In genomic region chr14:24692382-24693352, GRCh38 we compare ENCODE assay signal across 15 cellular contexts. TPM values are rescaled to one million over a fixed set of nuclear protein-coding genes. Genes with fewer than 3 reads are reported as not detected.
DNase-seq lines count a peak whose midpoint lies in the region; ATAC-seq, FAIRE-seq and TF ChIP-seq lines count a peak whose summit lies in the region.
"Had no signal": no experiment of that assay in that cellular context is flagged by ENCODE, and none has a peak within 500 bp of the region (broad histone marks: within the 10 kb centered on the region; RNA-seq: fewer than 3 reads in every experiment).

No MANE protein-coding gene starts in this region.

- peak overlapping the region; percentile 59 for H3K4me3 Mint-ChIP-seq in central memory CD8-positive, alpha-beta T cell
- H3K4me3 Mint-ChIP-seq in stimulated activated naive CD8-positive, alpha-beta T cell treated with anti-CD3 and anti-CD28 coated beads, Interleukin-15, amount 100 ng/mL, for 72 hours: peak overlapping the region; percentile 64 to 76

- intact Hi-C loops in right lobe of liver (cut with DNase I): no loop called here
- intact Hi-C loops in HepG2 (cut with micrococcal nuclease; ENCODE audit: unreplicated experiment): no loop called here

- 46% methylated on average over 7 of the region's 11 CpGs for WGBS in right lobe of liver (ENCODE audit: insufficient coverage, low coverage, low lambda C conversion rate, missing lambda C conversion rate)
- WGBS in HepG2 (ENCODE audit: low lambda C conversion rate): 44% methylated on average over 11 of the region's 11 CpGs

- DNase-seq in right lobe of liver (no peak), HepG2 (ENCODE audit: low spot score) (no peak), SW 1271 (lab: John Stamatoyannopoulos, UW) (no peak), GM03348 (ENCODE audit: low spot score) (no peak)
- DNase-seq in activated CD4-positive, alpha-beta T cell treated with anti-CD3 and anti-CD28 coated beads, Interleukin-2, amount 50 U/mL, for 4 hours: peak; percentile 12 to 14
- peak in 1 of 2 donors; percentile 64 for DNase-seq in central memory CD8-positive, alpha-beta T cell (ENCODE audit: low spot score in 2 of 2)
- peak; percentile 46 to 66 for DNase-seq in stimulated activated naive CD8-positive, alpha-beta T cell treated with anti-CD3 and anti-CD28 coated beads, Interleukin-15, amount 100 ng/mL, for 72 hours
- DNase-seq: dorsolateral prefrontal cortex, glutamatergic neuron, NCI-H2029, right cardiac atrium, stomach had no signal

- H3K9me3 Mint-ChIP-seq in central memory CD8-positive, alpha-beta T cell: no peaks in the 10 kb centered on the region
- no peaks in the 10 kb centered on the region for H3K9me3 Mint-ChIP-seq in stimulated activated naive CD8-positive, alpha-beta T cell treated with anti-CD3 and anti-CD28 coated beads, Interleukin-15, amount 100 ng/mL, for 72 hours

- H3K27ac ChIP-seq in right lobe of liver (no peak overlapping the region), HepG2 (ENCODE audit: extremely low read length, insufficient read depth, low read length) (no peak overlapping the region)
- H3K27ac ChIP-seq: dorsolateral prefrontal cortex, SJSA1, stomach had no signal

- no peak overlapping the region for H2AFZ ChIP-seq in HepG2 (ENCODE audit: low read length)

- H3K27ac Mint-ChIP-seq in central memory CD8-positive, alpha-beta T cell (ENCODE audit: low read depth): peak overlapping the region; percentile 26
- H3K27ac Mint-ChIP-seq in stimulated activated naive CD8-positive, alpha-beta T cell treated with anti-CD3 and anti-CD28 coated beads, Interleukin-15, amount 100 ng/mL, for 72 hours: peak overlapping the region; percentile 84 to 88

- TF ChIP-seq EP300 in HepG2 (IDR thresholded peaks at IDR 0.05; ENCODE audit: low read depth in 2 of 2, low read length in 2 of 2) (no peak), HepG2 (CRISPR knock-in tag; IDR thresholded peaks at IDR 0.05; ENCODE audit: borderline replicate concordance) (no peak)

- H3K27me3 Mint-ChIP-seq in central memory CD8-positive, alpha-beta T cell: no peaks in the 10 kb centered on the region
- H3K27me3 Mint-ChIP-seq in stimulated activated naive CD8-positive, alpha-beta T cell treated with anti-CD3 and anti-CD28 coated beads, Interleukin-15, amount 100 ng/mL, for 72 hours: no peaks in the 10 kb centered on the region

- H3K36me3 Mint-ChIP-seq in central memory CD8-positive, alpha-beta T cell (ENCODE audit: insufficient read depth): peaks cover 6% of the 10 kb centered on the region

- BruUV-seq in HepG2 (replicated peaks; lab: Mats Ljungman, UMichigan): no TSS peak

- no peak for TF ChIP-seq POLR2A in right lobe of liver (IDR thresholded peaks at IDR 0.05)
- TF ChIP-seq POLR2A in HepG2 (IDR thresholded peaks at IDR 0.05; ENCODE audit: insufficient read depth in 1 of 2, low read depth in 2 of 2, low read length in 2 of 2): no peak

- H3K4me2 ChIP-seq in HepG2 (ENCODE audit: low read depth, low read length): no peak overlapping the region

- CTCF ChIA-PET in HepG2 (lab: Yijun Ruan, JAX; ENCODE audit: low intra/inter-chr PET ratio, low total read pairs): no interaction called here

- POLR2A ChIA-PET in HepG2 (lab: Yijun Ruan, JAX): no interaction called here

- H3K4me1 Mint-ChIP-seq in central memory CD8-positive, alpha-beta T cell: peaks cover 28% of the 10 kb centered on the region
- H3K4me1 Mint-ChIP-seq in stimulated activated naive CD8-positive, alpha-beta T cell treated with anti-CD3 and anti-CD28 coated beads, Interleukin-15, amount 100 ng/mL, for 72 hours: peaks cover 36% of the 10 kb centered on the region

- no peaks in the 10 kb centered on the region for H3K9me3 ChIP-seq in right lobe of liver
- peaks cover 12% of the 10 kb centered on the region for H3K9me3 ChIP-seq in HepG2 (ENCODE audit: low read length)
- H3K9me3 ChIP-seq: SJSA1, stomach had no signal

- H3K36me3 ChIP-seq in right lobe of liver (no peaks in the 10 kb centered on the region), HepG2 (replicated peaks in 1 of 2; ENCODE audit: control insufficient read depth in 1 of 2, insufficient read depth in 2 of 2, low read length in 2 of 2) (no peaks in the 10 kb centered on the region)
- H3K36me3 ChIP-seq: SJSA1, stomach had no signal

- ATAC-seq in right lobe of liver (peak in 3 of 4 donors; percentile 37 to 45 (median 41)), HepG2 (no peak), GM18873 (IDR thresholded peaks at IDR 0.05; ENCODE audit: low FRiP score, unreplicated experiment) (no peak)
- peak; percentile 96 for ATAC-seq in central memory CD8-positive, alpha-beta T cell (replicated peaks; ENCODE audit: extremely low read depth, poor library complexity, severe bottlenecking)
- peak; percentile 94 for ATAC-seq in stimulated activated naive CD8-positive, alpha-beta T cell treated with anti-CD3 and anti-CD28 coated beads, Interleukin-15, amount 100 ng/mL, for 72 hours
- ATAC-seq: right cardiac atrium had no signal

- TF ChIP-seq CTCF in right lobe of liver (IDR thresholded peaks at IDR 0.05) (no peak), HepG2 (CRISPR knock-in tag; IDR thresholded peaks at IDR 0.05) (no peak)

- H3K79me2 ChIP-seq in HepG2 (ENCODE audit: insufficient read depth, low read length): no peaks in the 10 kb centered on the region

- H3K4me1 ChIP-seq in right lobe of liver: no peaks in the 10 kb centered on the region
- H3K4me1 ChIP-seq in HepG2 (ENCODE audit: insufficient read depth, low read length): no peaks in the 10 kb centered on the region
- H3K4me1 ChIP-seq: SJSA1 had no signal

- no peak overlapping the region for H3K9ac ChIP-seq in HepG2 (ENCODE audit: insufficient read depth, low read depth, low read length)

- no peak for TF ChIP-seq RAD21 in HepG2 (CRISPR knock-in tag; IDR thresholded peaks at IDR 0.05)

- H4K20me1 ChIP-seq in HepG2 (ENCODE audit: insufficient read depth, low read length): no peaks in the 10 kb centered on the region

- in situ Hi-C loops in HepG2 (cut with HindIII; ENCODE audit: extremely low pct_ligation_motif_present, low pct_unique_long_range_greater_than_20kb): no loop called here

- no peaks in the 10 kb centered on the region for H3K27me3 ChIP-seq in right lobe of liver
- peaks cover 1 to 6% of the 10 kb centered on the region in 2 experiments; a peak in 2 of 5 replicates for H3K27me3 ChIP-seq in HepG2 (ENCODE audit: control insufficient read depth in 1 of 2, insufficient read depth in 2 of 2, low read length in 2 of 2)
- H3K27me3 ChIP-seq: dorsolateral prefrontal cortex, SJSA1, stomach had no signal

- H3K4me3 ChIP-seq in right lobe of liver: no peak overlapping the region
- H3K4me3 ChIP-seq in HepG2 (replicated peaks in 1 of 3; ENCODE audit: insufficient read depth in 1 of 3, low read depth in 2 of 3, low read length in 3 of 3): no peak overlapping the region
- H3K4me3 ChIP-seq: dorsolateral prefrontal cortex, SJSA1, stomach had no signal

- FAIRE-seq in HepG2 (lab: Jason Lieb, UNC): no peak

TF ChIP-seq in HepG2, 621 proteins besides CTCF, POLR2A, EP300 and RAD21 (continues in another document):
- TF ChIP-seq MXD1 (CRISPR knock-in tag; IDR thresholded peaks at IDR 0.05): no peak
- TF ChIP-seq TERF1 (CRISPR knock-in tag; IDR thresholded peaks at IDR 0.05): no peak
- TF ChIP-seq ZNF558 (CRISPR knock-in tag; IDR thresholded peaks at IDR 0.05; ENCODE audit: borderline replicate concordance): no peak
- no peak for TF ChIP-seq RFXAP (CRISPR knock-in tag; IDR thresholded peaks at IDR 0.05; ENCODE audit: borderline replicate concordance)
- TF ChIP-seq AHR (CRISPR knock-in tag; IDR thresholded peaks at IDR 0.05): no peak

RNA-seq across cellular contexts. Expression of gene GZMB, which starts 58.7 kb away (rescaled TPM):
- under 1 TPM in 4 of 6 experiments, not detected in 2; 0.66 to 0.88 (median 0.78) TPM for total RNA-seq in right lobe of liver
- not detected in 2 replicates for total RNA-seq in HepG2 (2016; rRNA removed; fragmentation: Illumina TruSeq; extraction: Trizol)
- total RNA-seq in HepG2 (2016; cell fraction: cytosol; rRNA removed; fragmentation: Illumina TruSeq; extraction: Trizol; ENCODE audit: low read depth): not detected in 2 replicates
- not detected in 2 replicates for total RNA-seq in HepG2 (2016; cell fraction: insoluble cytoplasmic fraction; rRNA removed; fragmentation: Illumina TruSeq; extraction: Trizol)
- not detected in 2 replicates for total RNA-seq in HepG2 (2016; cell fraction: membrane; rRNA removed; fragmentation: Illumina TruSeq; extraction: Trizol)
- not detected in 2 replicates for total RNA-seq in HepG2 (2016; cell fraction: nucleus; rRNA removed; fragmentation: Illumina TruSeq; extraction: Trizol)
- polyA plus RNA-seq in HepG2 (2011; rRNA removed): 0.10 and 0.12 TPM in 2 replicates
- polyA plus RNA-seq in HepG2 (2011; cell fraction: cytosol; rRNA removed): 0.07 and 0.13 TPM in 2 replicates
- polyA plus RNA-seq in HepG2 (2011; cell fraction: nucleus; rRNA removed): not detected in 2 replicates
- not detected in 2 replicates for polyA plus RNA-seq in HepG2 (2012)
- not detected in 2 replicates for polyA plus RNA-seq in HepG2 (2016; cell fraction: cytosol; fragmentation: Illumina TruSeq; extraction: Trizol; ENCODE audit: low read depth)
- not detected in 2 replicates for polyA plus RNA-seq in HepG2 (2016; cell fraction: insoluble cytoplasmic fraction; fragmentation: Illumina TruSeq; extraction: Trizol; ENCODE audit: low read depth)
- not detected in 2 replicates for polyA plus RNA-seq in HepG2 (2016; cell fraction: membrane; fragmentation: Illumina TruSeq; extraction: Trizol; ENCODE audit: low read depth)
- polyA plus RNA-seq in HepG2 (2016; cell fraction: nucleus; fragmentation: Illumina TruSeq; extraction: Trizol; ENCODE audit: insufficient read depth, low read depth): not detected in 2 replicates
- not detected in 2 replicates for polyA minus RNA-seq in HepG2 (2011; rRNA and poly(A)+ RNA removed; ENCODE audit: low replicate concordance)
- not detected in 2 replicates for polyA minus RNA-seq in HepG2 (2011; cell fraction: cytosol; rRNA and poly(A)+ RNA removed)
- polyA minus RNA-seq in HepG2 (2011; cell fraction: nucleus; rRNA and poly(A)+ RNA removed): not detected in 2 replicates
- total RNA-seq: HT1080 had no signal

Comparison
In these comparisons a context has a peak if more than half of its experiments do, and no peak if none do; other contexts are left out.
1. ATAC-seq: peak in right lobe of liver (3 of 4), central memory CD8-positive, alpha-beta T cell (single experiment) and stimulated activated naive CD8-positive, alpha-beta T cell treated with anti-CD3 and anti-CD28 coated beads, Interleukin-15, amount 100 ng/mL, for 72 hours (single experiment); none in HepG2 (single experiment) and GM18873 (single experiment).
2. DNase-seq: peak in activated CD4-positive, alpha-beta T cell treated with anti-CD3 and anti-CD28 coated beads, Interleukin-2, amount 50 U/mL, for 4 hours (2 of 2) and stimulated activated naive CD8-positive, alpha-beta T cell treated with anti-CD3 and anti-CD28 coated beads, Interleukin-15, amount 100 ng/mL, for 72 hours (2 of 2); none in right lobe of liver (0 of 3), HepG2 (single experiment), SW 1271 (0 of 2) and GM03348 (single experiment).